ENCODE assay signal across 25 cellular contexts in genomic region chr1:80973101-80973500, GRCh38.
"Had no signal": no experiment of that assay in that cellular context is flagged by ENCODE, and none has a peak within 500 bp of the region (broad histone marks: within the 10 kb centered on the region; RNA-seq: fewer than 3 reads in every experiment).

No MANE protein-coding gene starts in this region.

- H3K36me3 ChIP-seq: stomach, suprapubic skin, thoracic aorta, thyroid gland, tibial artery, tibial nerve, transverse colon, upper lobe of left lung, upper lobe of right lung, uterus, vagina had no signal

- ATAC-seq: stimulated activated effector memory CD8-positive, alpha-beta T cell treated with anti-CD3 and anti-CD28 coated beads, Interleukin-12 subunit alpha, Interleukin-12 subunit beta, amount 100 ng/mL, for 72 hours; stimulated activated memory B cell treated with anti-CD40 and anti-IgM and Interleukin-4, amounts not matched to agents 10 μg/mL and 1 μg/mL and 100 μg/mL, for 72 hours; stimulated activated naive B cell treated with anti-CD40 and anti-IgM and Interleukin-4, amounts not matched to agents 10 μg/mL and 1 μg/mL and 100 μg/mL, for 72 hours; stimulated activated naive CD8-positive, alpha-beta T cell treated with anti-CD3 and anti-CD28 coated beads, Interleukin-15, amount 100 ng/mL, for 72 hours; stimulated activated naive CD8-positive, alpha-beta T cell treated with anti-CD3 and anti-CD28 coated beads, Interleukin-15, Interleukin-2, amounts not matched to agents 100 U/mL and 50 U/mL, for 24 hours; upper lobe of right lung had no signal

- H3K9me3 ChIP-seq: stomach, suprapubic skin, testis, thoracic aorta, thyroid gland, tibial artery, tibial nerve, transverse colon, upper lobe of right lung, uterus, vagina had no signal

- H3K4me3 ChIP-seq: stomach, suprapubic skin, testis, thoracic aorta, thyroid gland, tibial artery, tibial nerve, transverse colon, upper lobe of left lung, upper lobe of right lung, uterus, vagina had no signal

- H3K27ac ChIP-seq: stomach, suprapubic skin, testis, thoracic aorta, thyroid gland, tibial artery, tibial nerve, transverse colon, upper lobe of left lung, upper lobe of right lung, uterus, vagina had no signal

- H3K4me1 ChIP-seq: stomach, suprapubic skin, testis, thyroid gland, tibial artery, tibial nerve, transverse colon, upper lobe of left lung, upper lobe of right lung, uterus, vagina had no signal

- DNase-seq: stimulated activated CD4-positive, alpha-beta T cell treated with anti-CD3 and anti-CD28 coated beads, Interleukin-2, amount 100 ng/mL, for 48 hours; stimulated activated CD4-positive, alpha-beta T cell treated with anti-CD3 and anti-CD28 coated beads, Interleukin-4, amount 100 ng/mL, for 1 hour; stimulated activated CD4-positive, alpha-beta T cell treated with anti-CD3 and anti-CD28 coated beads, Interleukin-4, amount 100 ng/mL, for 24 hours; stimulated activated CD4-positive, alpha-beta T cell treated with anti-CD3 and anti-CD28 coated beads, Interleukin-4, amount 100 ng/mL, for 4 hours; stimulated activated CD8-positive, alpha-beta memory T cell treated with anti-CD3 and anti-CD28 coated beads, Interleukin-4, amount 100 ng/mL, for 48 hours; stimulated activated naive B cell treated with anti-CD40 and anti-IgM and Interleukin-4, amounts not matched to agents 10 μg/mL and 1 μg/mL and 100 μg/mL, for 72 hours; stimulated activated naive CD4-positive, alpha-beta T cell; stimulated activated naive CD4-positive, alpha-beta T cell treated with Interleukin-2 at 50 U/mL for 16 hours; stimulated activated naive CD8-positive, alpha-beta T cell treated with anti-CD3 and anti-CD28 coated beads, Interleukin-15, amount 100 ng/mL, for 72 hours; stimulated activated naive CD8-positive, alpha-beta T cell treated with anti-CD3 and anti-CD28 coated beads, Interleukin-15, Interleukin-2, amounts not matched to agents 100 U/mL and 50 U/mL, for 24 hours; stomach; substantia nigra; testis; thyroid gland; tibial artery; transverse colon; upper lobe of left lung; upper lobe of right lung; uterus had no signal

- H3K27me3 ChIP-seq: stomach, suprapubic skin, testis, thyroid gland, tibial artery, tibial nerve, transverse colon, upper lobe of left lung, upper lobe of right lung, uterus, vagina had no signal
